Comparison of ENCODE assay signal across 1 cellular context in genomic region chr6:29005183-29005885, GRCh38.
TF ChIP-seq lines count a peak whose summit lies in the region.

Gene ZNF311, minus strand, starts transcription at chr6:29005315. Its CDS starts 1,361 bp downstream, at chr6:29003954.

TF ChIP-seq in K562, 482 proteins besides CTCF, POLR2A, EP300 and RAD21 (continued from another document and continues in another):
- TF ChIP-seq TEAD4 (IDR thresholded peaks at IDR 0.05; ENCODE audit: low read length) (peak; percentile 18; the same call in 1 of the 2 replicates), TEAD4 (CRISPR knock-in tag; IDR thresholded peaks at IDR 0.05; ENCODE audit: borderline replicate concordance) (no peak), ZKSCAN8 (CRISPR knock-in tag; IDR thresholded peaks at IDR 0.05) (peak; percentile 76), GTF2E2 (tag; IDR thresholded peaks at IDR 0.05) (peak; percentile 44; the same call in 1 of the 2 replicates), MTA3 (IDR thresholded peaks at IDR 0.05; ENCODE audit: borderline replicate concordance) (peak; percentile 80; the same call in 1 of the 2 replicates), HMBOX1 (IDR thresholded peaks at IDR 0.05) (no peak), KDM2B (CRISPR knock-in tag; IDR thresholded peaks at IDR 0.05) (no peak), ZNF407 (IDR thresholded peaks at IDR 0.05; ENCODE audit: low read depth) (no peak), CBX1 (IDR thresholded peaks at IDR 0.05; ENCODE audit: low read depth) (0 out of 2 replicates have a peak, but pooled peaks have one; percentile 40), IRF2 (CRISPR knock-in tag; IDR thresholded peaks at IDR 0.05) (no peak), AFF1 (IDR thresholded peaks at IDR 0.05; ENCODE audit: low read depth in 1 of 2, partially characterized antibody in 2 of 2) (peak in 1 of 2 experiments; percentile 80), ETV6 (IDR thresholded peaks at IDR 0.05; ENCODE audit: borderline replicate concordance in 1 of 2, low read depth in 2 of 2, low read length in 1 of 2) (peak; percentile 38 to 71; a peak in 3 of 4 replicates), ETV6 (CRISPR knock-in tag; IDR thresholded peaks at IDR 0.05; ENCODE audit: borderline replicate concordance) (no peak), RHOXF2B (CRISPR knock-in tag; conservative IDR thresholded peaks at IDR 0.05) (no peak), ZNF79 (CRISPR knock-in tag; IDR thresholded peaks at IDR 0.05; ENCODE audit: low read depth) (no peak), KDM4B (IDR thresholded peaks at IDR 0.05; ENCODE audit: borderline replicate concordance in 2 of 2, low read depth in 1 of 2) (no peak), ATF1 (CRISPR knock-in tag; IDR thresholded peaks at IDR 0.05) (no peak), ATF1 (tag; IDR thresholded peaks at IDR 0.05) (peak; percentile 84), PHF8 (IDR thresholded peaks at IDR 0.05; ENCODE audit: borderline replicate concordance, low read length) (peak; percentile 85), ZNF277 (CRISPR knock-in tag; IDR thresholded peaks at IDR 0.05; ENCODE audit: borderline replicate concordance) (no peak), ATF3 (IDR thresholded peaks at IDR 0.05) (no peak), ATF3 (CRISPR knock-in tag; conservative IDR thresholded peaks at IDR 0.05) (no peak), ZBTB34 (CRISPR knock-in tag; IDR thresholded peaks at IDR 0.05) (no peak), RAD51 (IDR thresholded peaks at IDR 0.05; ENCODE audit: borderline replicate concordance, low read depth) (peak; percentile 37; the same call in 1 of the 2 replicates), CREB1 (IDR thresholded peaks at IDR 0.05) (0 out of 2 replicates have a peak, but pooled peaks have one; percentile 28), CREB1 (CRISPR knock-in tag; IDR thresholded peaks at IDR 0.05) (no peak; the same call in 1 of the 2 replicates), BMI1 (IDR thresholded peaks at IDR 0.05; ENCODE audit: low read length) (no peak; the same call in 1 of the 2 replicates), MAZ (CRISPR knock-in tag; conservative IDR thresholded peaks at IDR 0.05 in 1 of 2, IDR thresholded peaks at IDR 0.05 in 1 of 2) (peak in 1 of 2 experiments; percentile 48; a peak in 3 of 4 replicates), ZNF707 (CRISPR knock-in tag; conservative IDR thresholded peaks at IDR 0.05) (no peak), SP1 (CRISPR knock-in tag; IDR thresholded peaks at IDR 0.05) (peak; percentile 34; the same call in 1 of the 2 replicates), NELFE (IDR thresholded peaks at IDR 0.05; ENCODE audit: insufficient read depth, insufficient read length) (no peak), ZNF695 (CRISPR knock-in tag; IDR thresholded peaks at IDR 0.05) (no peak), TEAD2 (tag; IDR thresholded peaks at IDR 0.05) (no peak), NCOA4 (IDR thresholded peaks at IDR 0.05; ENCODE audit: partially characterized antibody) (no peak), KLF6 (CRISPR knock-in tag; IDR thresholded peaks at IDR 0.05; ENCODE audit: borderline replicate concordance) (0 out of 2 replicates have a peak, but pooled peaks have one; percentile 29), CREB5 (CRISPR knock-in tag; IDR thresholded peaks at IDR 0.05) (no peak), EZH2 (IDR thresholded peaks at IDR 0.05; ENCODE audit: borderline replicate concordance, low read depth, low read length) (no peak)
- TF ChIP-seq, protein P1, sequence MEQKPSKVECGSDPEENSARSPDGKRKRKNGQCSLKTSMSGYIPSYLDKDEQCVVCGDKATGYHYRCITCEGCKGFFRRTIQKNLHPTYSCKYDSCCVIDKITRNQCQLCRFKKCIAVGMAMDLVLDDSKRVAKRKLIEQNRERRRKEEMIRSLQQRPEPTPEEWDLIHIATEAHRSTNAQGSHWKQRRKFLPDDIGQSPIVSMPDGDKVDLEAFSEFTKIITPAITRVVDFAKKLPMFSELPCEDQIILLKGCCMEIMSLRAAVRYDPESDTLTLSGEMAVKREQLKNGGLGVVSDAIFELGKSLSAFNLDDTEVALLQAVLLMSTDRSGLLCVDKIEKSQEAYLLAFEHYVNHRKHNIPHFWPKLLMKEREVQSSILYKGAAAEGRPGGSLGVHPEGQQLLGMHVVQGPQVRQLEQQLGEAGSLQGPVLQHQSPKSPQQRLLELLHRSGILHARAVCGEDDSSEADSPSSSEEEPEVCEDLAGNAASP (IDR thresholded peaks at IDR 0.05): no peak
- TF ChIP-seq, protein P2, sequence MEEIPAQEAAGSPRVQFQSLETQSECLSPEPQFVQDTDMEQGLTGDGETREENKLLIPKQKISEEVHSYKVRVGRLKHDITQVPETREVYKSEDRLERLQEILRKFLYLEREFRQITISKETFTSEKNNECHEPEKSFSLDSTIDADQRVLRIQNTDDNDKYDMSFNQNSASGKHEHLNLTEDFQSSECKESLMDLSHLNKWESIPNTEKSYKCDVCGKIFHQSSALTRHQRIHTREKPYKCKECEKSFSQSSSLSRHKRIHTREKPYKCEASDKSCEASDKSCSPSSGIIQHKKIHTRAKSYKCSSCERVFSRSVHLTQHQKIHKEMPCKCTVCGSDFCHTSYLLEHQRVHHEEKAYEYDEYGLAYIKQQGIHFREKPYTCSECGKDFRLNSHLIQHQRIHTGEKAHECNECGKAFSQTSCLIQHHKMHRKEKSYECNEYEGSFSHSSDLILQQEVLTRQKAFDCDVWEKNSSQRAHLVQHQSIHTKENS (CRISPR knock-in tag; IDR thresholded peaks at IDR 0.05): no peak
